In the genomic region with DNA sequence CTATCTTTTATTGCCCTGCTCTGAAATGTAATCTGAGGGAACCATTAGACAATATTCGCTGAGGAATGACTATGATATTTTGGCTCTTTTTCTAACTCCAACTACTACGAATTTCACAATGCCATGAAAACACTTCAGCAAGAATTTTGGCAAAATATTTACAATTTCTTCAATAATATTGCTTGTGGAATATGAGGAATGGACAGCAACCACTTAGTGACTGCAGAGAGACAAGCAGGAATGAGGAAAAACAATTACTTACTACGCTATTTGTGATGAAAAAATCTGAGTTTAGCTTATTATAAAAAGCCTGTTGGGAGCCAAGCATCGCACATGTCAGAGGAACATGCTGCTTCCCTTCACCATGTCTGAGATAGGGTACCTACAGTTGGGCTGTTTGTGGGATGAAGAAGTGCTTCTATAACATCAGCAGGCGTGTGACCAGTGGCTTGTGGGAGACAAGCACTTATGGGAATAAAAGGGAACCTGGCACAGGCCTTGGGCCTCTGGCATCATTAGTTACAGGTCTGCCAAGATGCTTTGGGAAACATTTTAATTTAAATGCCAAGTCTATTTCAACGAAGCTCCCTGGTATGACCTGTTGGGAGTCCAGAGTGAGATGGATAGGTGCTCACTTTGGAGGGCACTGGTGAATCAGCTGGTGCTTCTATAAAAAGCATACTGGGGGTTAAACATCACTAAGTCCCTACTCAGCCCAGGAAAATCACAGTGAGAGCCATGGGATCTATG, we compare ENCODE assay signal across 18 cellular contexts. TPM values are rescaled to one million over a fixed set of nuclear protein-coding genes. Genes with fewer than 3 reads are reported as not detected.
DNase-seq lines count a peak whose midpoint lies in the region; ATAC-seq and TF ChIP-seq lines count a peak whose summit lies in the region.
"Had no signal": no experiment of that assay in that cellular context is flagged by ENCODE, and none has a peak within 500 bp of the region (broad histone marks: within the 10 kb centered on the region; RNA-seq: fewer than 3 reads in every experiment).

No MANE protein-coding gene starts in this region.

- no peaks in the 10 kb centered on the region for H3K27me3 ChIP-seq in CD8-positive, alpha-beta T cell (ENCODE audit: insufficient read depth, low read length)
- H3K27me3 ChIP-seq in OCI-LY1 (ENCODE audit: insufficient read depth, low read length): no peaks in the 10 kb centered on the region
- H3K27me3 ChIP-seq: BLaER1, cardiac muscle cell, SJSA1 had no signal

- peaks cover 15% of the 10 kb centered on the region for H3K36me3 Mint-ChIP-seq in CD8-positive, alpha-beta T cell
- H3K36me3 Mint-ChIP-seq: IgD-negative memory B cell had no signal

- no peaks in the 10 kb centered on the region for H3K36me3 ChIP-seq in CD8-positive, alpha-beta T cell (ENCODE audit: insufficient read depth, low read length)
- no peaks in the 10 kb centered on the region for H3K36me3 ChIP-seq in OCI-LY1 (ENCODE audit: insufficient read depth, low read length)
- H3K36me3 ChIP-seq: BLaER1, cardiac muscle cell had no signal

- H3K4me1 Mint-ChIP-seq in CD8-positive, alpha-beta T cell (ENCODE audit: low read depth): peaks cover 17% of the 10 kb centered on the region

- H3K4me3 Mint-ChIP-seq in CD8-positive, alpha-beta T cell: peak overlapping the region; percentile 13

- no peak overlapping the region for H3K4me2 ChIP-seq in OCI-LY1 (ENCODE audit: low read length)
- H3K4me2 ChIP-seq: BLaER1 had no signal

- no peaks in the 10 kb centered on the region for H3K9me2 ChIP-seq in OCI-LY1 (ENCODE audit: low read depth, low read length)

- no peak overlapping the region for H3K27ac ChIP-seq in CD8-positive, alpha-beta T cell (ENCODE audit: low read depth, low read length)
- peak overlapping the region; percentile 19 for H3K27ac ChIP-seq in OCI-LY1 (ENCODE audit: low read depth, low read length, poor library complexity, severe bottlenecking)
- H3K27ac ChIP-seq: BLaER1, cardiac muscle cell had no signal

- peaks cover 3% of the 10 kb centered on the region for H3K4me1 ChIP-seq in CD8-positive, alpha-beta T cell (ENCODE audit: insufficient read depth, low read length)
- H3K4me1 ChIP-seq in OCI-LY1 (ENCODE audit: insufficient read depth, low read length, severe bottlenecking): peaks cover 15% of the 10 kb centered on the region

- POLR2A ChIA-PET in CD8-positive, alpha-beta T cell (lab: Charles Lee): interaction anchor here (1.2 kb wide), 1 partner anchor 40 kb away, joined by 3 read pairs; no protein-coding TSS in a partner anchor

- H3K27ac Mint-ChIP-seq in CD8-positive, alpha-beta T cell: no peak overlapping the region

- H3K79me2 ChIP-seq in OCI-LY1 (ENCODE audit: insufficient read depth, low read length): peaks cover 20% of the 10 kb centered on the region

- no peak for TF ChIP-seq CTCF in CD8-positive, alpha-beta T cell (IDR thresholded peaks at IDR 0.05)
- no peak for TF ChIP-seq CTCF in OCI-LY1 (IDR thresholded peaks at IDR 0.05; ENCODE audit: low read length)
- TF ChIP-seq CTCF in omental fat pad (IDR thresholded peaks at IDR 0.05): peak in 1 of 3 donors; percentile 9
- no peak for TF ChIP-seq CTCF in GM13977 (IDR thresholded peaks at IDR 0.05; ENCODE audit: extremely low read depth, insufficient read depth, missing control alignments)

- no peaks in the 10 kb centered on the region for H3K27me3 Mint-ChIP-seq in CD8-positive, alpha-beta T cell (ENCODE audit: low read depth)
- H3K27me3 Mint-ChIP-seq: IgD-negative memory B cell had no signal

- DNase-seq in CD8-positive, alpha-beta T cell: no peak
- peak; percentile 71 for DNase-seq in Right ventricle myocardium superior
- no peak for DNase-seq in omental fat pad (ENCODE audit: low spot score)
- DNase-seq in GM13977 (ENCODE audit: low spot score): no peak
- DNase-seq in activated CD8-positive, alpha-beta memory T cell treated with anti-CD3 and anti-CD28 coated beads, Interleukin-2, amount 50 U/mL, for 4 hours: no peak
- DNase-seq: activated naive CD4-positive, alpha-beta T cell treated with Interleukin-2 at 50 U/mL for 16 hours; DMS79 treated with DMSO at 0.1 percent for 48 hours; NCI-H1048; nucleus accumbens; stimulated activated naive CD4-positive, alpha-beta T cell had no signal

- CTCF ChIA-PET in CD8-positive, alpha-beta T cell (lab: Charles Lee): interaction anchor here (1.0 kb wide), 1 partner anchor 40 kb away, joined by 5 read pairs; no protein-coding TSS in a partner anchor

- intact Hi-C loops in CD8-positive, alpha-beta T cell (cut with DNase I, micrococcal nuclease): loop anchor here (5.0 to 10.0 kb wide), 7 partner anchors 60 to 1560 kb away; partner anchors contain the start of genes DPH3 (in 2 of the 2), OXNAD1 (in 2 of the 2) and TBC1D5 (in 1 of the 2)
- intact Hi-C loops in Right ventricle myocardium superior (cut with DNase I): no loop called here

- H3K4me3 ChIP-seq in CD8-positive, alpha-beta T cell (ENCODE audit: low read depth, low read length): no peak overlapping the region
- no peak overlapping the region for H3K4me3 ChIP-seq in OCI-LY1 (ENCODE audit: low read depth, low read length, poor library complexity, severe bottlenecking)
- H3K4me3 ChIP-seq: BLaER1, cardiac muscle cell, skin epidermis had no signal

- ATAC-seq in CD8-positive, alpha-beta T cell: no peak
- ATAC-seq in Right ventricle myocardium superior (ENCODE audit: poor library complexity) (peak; percentile 66), omental fat pad (ENCODE audit: low FRiP score) (peak; percentile 15), GM19328 (IDR thresholded peaks at IDR 0.05; ENCODE audit: unreplicated experiment) (no peak), GM21786 (IDR thresholded peaks at IDR 0.05; ENCODE audit: unreplicated experiment) (no peak)

- no peaks in the 10 kb centered on the region for H3K9me3 Mint-ChIP-seq in CD8-positive, alpha-beta T cell
- H3K9me3 Mint-ChIP-seq: IgD-negative memory B cell had no signal

- in situ Hi-C loops in GM13977 (cut with MboI; ENCODE audit: low pct_unique_long_range_greater_than_20kb, low sequenced_read_pairs, unreplicated experiment): no loop called here

- no peak overlapping the region for H3K9ac ChIP-seq in OCI-LY1 (ENCODE audit: low read length)
- H3K9ac ChIP-seq: BLaER1 had no signal

- no peaks in the 10 kb centered on the region for H3K9me3 ChIP-seq in CD8-positive, alpha-beta T cell (ENCODE audit: low read length)
- H3K9me3 ChIP-seq in OCI-LY1 (ENCODE audit: low read length): no peaks in the 10 kb centered on the region
- H3K9me3 ChIP-seq: BLaER1, SJSA1 had no signal

- H3F3A ChIP-seq in OCI-LY1 (ENCODE audit: insufficient read depth, low read length): no peaks in the 10 kb centered on the region

- no peaks in the 10 kb centered on the region for H4K20me1 ChIP-seq in OCI-LY1 (ENCODE audit: insufficient read depth, low read length)

- no peak overlapping the region for H2AFZ ChIP-seq in OCI-LY1 (ENCODE audit: low read length)

RNA-seq across cellular contexts. Expression of gene PLCL2, which starts 2.7 kb away (rescaled TPM):
- total RNA-seq in CD8-positive, alpha-beta T cell: 10 to 100 TPM; 33.1 to 35.8 TPM
- total RNA-seq in Right ventricle myocardium superior (64.5 TPM), omental fat pad (10 to 100 TPM; 10.8 to 28.5 (median 16.3) TPM)

Comparison
In these comparisons a context has a peak if more than half of its experiments do, and no peak if none do; other contexts are left out.
1. ATAC-seq: peak in Right ventricle myocardium superior (single experiment) and omental fat pad (single experiment); none in CD8-positive, alpha-beta T cell (single experiment), GM19328 (single experiment) and GM21786 (single experiment).